8 cellular contexts compared by ENCODE assay signal in genomic region chr16:68257251-68257905, GRCh38. TPM values are rescaled to one million over a fixed set of nuclear protein-coding genes. Genes with fewer than 3 reads are reported as not detected.
DNase-seq lines count a peak whose midpoint lies in the region; ATAC-seq and TF ChIP-seq lines count a peak whose summit lies in the region.

No MANE protein-coding gene starts in this region.

- H3K36me3 ChIP-seq in GM06990 (ENCODE audit: control insufficient read depth, insufficient read depth, low read length): peaks cover 19% of the 10 kb centered on the region
- peaks cover 4% of the 10 kb centered on the region; the same call in 1 of the 2 replicates for H3K36me3 ChIP-seq in GM23248 (ENCODE audit: low read depth)
- peaks cover 0 to 46% of the 10 kb centered on the region in 2 donors for H3K36me3 ChIP-seq in vagina
- H3K36me3 ChIP-seq in ovary: no peaks in the 10 kb centered on the region

- in situ Hi-C loops in GM23248 (cut with MboI): no loop called here

- H2AFZ ChIP-seq in GM23248: no peak overlapping the region

- intact Hi-C loops in right cardiac atrium (cut with DNase I) (no loop called here), vagina (cut with DNase I) (no loop called here), posterior vena cava (cut with DNase I) (no loop called here), ovary (cut with DNase I) (no loop called here)

- H4K20me1 ChIP-seq in GM23248 (ENCODE audit: insufficient read depth): no peaks in the 10 kb centered on the region

- H3K27ac ChIP-seq in GM23248 (peak overlapping the region; percentile 75), right cardiac atrium (ENCODE audit: low read length) (peak overlapping the region; percentile 55), vagina (peak overlapping the region; percentile 15), ovary (no peak overlapping the region)

- WGBS in GM23248 (ENCODE audit: low coverage in 1 of 2, low lambda C conversion rate in 2 of 2, missing lambda C conversion rate in 2 of 2), 2 experiments: 92 to 96% methylated on average over 6 of the region's 6 CpGs
- WGBS in right cardiac atrium: 85% methylated on average over 6 of the region's 6 CpGs
- WGBS in ovary, 3 donors: 81 to 85% (median 84%) methylated on average over 6 of the region's 6 CpGs

- no peak for ATAC-seq in right cardiac atrium

- H3K27me3 ChIP-seq in GM06990 (replicated peaks; ENCODE audit: control insufficient read depth, insufficient read depth, low read length) (no peaks in the 10 kb centered on the region), GM23248 (replicated peaks; ENCODE audit: insufficient read depth) (no peaks in the 10 kb centered on the region), right cardiac atrium (ENCODE audit: control insufficient read depth, insufficient read depth) (no peaks in the 10 kb centered on the region), vagina (no peaks in the 10 kb centered on the region), ovary (no peaks in the 10 kb centered on the region)

- no peak overlapping the region for H3K4me3 ChIP-seq in GM06990 (replicated peaks; ENCODE audit: low read depth, low read length)
- H3K4me3 ChIP-seq in GM23248: no peak overlapping the region
- H3K4me3 ChIP-seq in right cardiac atrium (ENCODE audit: low read length): no peak overlapping the region
- H3K4me3 ChIP-seq in vagina: no peak overlapping the region
- H3K4me3 ChIP-seq in ovary: no peak overlapping the region

- TF ChIP-seq POLR2A in vagina (IDR thresholded peaks at IDR 0.05) (no peak), ovary (IDR thresholded peaks at IDR 0.05) (no peak)

- H3K4me1 ChIP-seq in GM23248 (ENCODE audit: insufficient read depth) (peaks cover 13% of the 10 kb centered on the region), right cardiac atrium (ENCODE audit: control insufficient read depth, insufficient read depth, low read length) (peaks cover 4% of the 10 kb centered on the region), vagina (peaks cover 18% of the 10 kb centered on the region), ovary (ENCODE audit: insufficient read depth) (no peaks in the 10 kb centered on the region)

- no peak for TF ChIP-seq EP300 in ovary (IDR thresholded peaks at IDR 0.05)

- H3F3A ChIP-seq in GM23248 (ENCODE audit: insufficient read depth): peaks cover 15% of the 10 kb centered on the region

- H3K9me3 ChIP-seq in GM23248 (ENCODE audit: low read depth): no peaks in the 10 kb centered on the region
- no peaks in the 10 kb centered on the region for H3K9me3 ChIP-seq in right cardiac atrium (ENCODE audit: control insufficient read depth, low read length)
- no peaks in the 10 kb centered on the region for H3K9me3 ChIP-seq in vagina
- no peaks in the 10 kb centered on the region for H3K9me3 ChIP-seq in ovary

- DNase-seq in GM06990 (ENCODE audit: extremely low read depth, insufficient read length) (peak; percentile 52), GM23248 (peak; percentile 29), NCI-H774 (lab: John Stamatoyannopoulos, UW) (peak; percentile 31), right cardiac atrium (peak in 1 of 3 donors; percentile 19), vagina (ENCODE audit: extremely low spot score in 2 of 2) (no peak), kidney glomerular epithelial cell (lab: John Stamatoyannopoulos, UW) (no peak), posterior vena cava (ENCODE audit: low spot score) (no peak), ovary (no peak)

- TF ChIP-seq CTCF in GM06990 (IDR thresholded peaks at IDR 0.05; ENCODE audit: insufficient read depth, low read length, poor library complexity, severe bottlenecking) (no peak), vagina (IDR thresholded peaks at IDR 0.05) (no peak), ovary (IDR thresholded peaks at IDR 0.05) (no peak)

- no peaks in the 10 kb centered on the region for H3K9me2 ChIP-seq in GM23248 (ENCODE audit: insufficient read depth)

- H3K9ac ChIP-seq in GM23248: peak overlapping the region; percentile 58

- H3K4me2 ChIP-seq in GM23248 (ENCODE audit: unreplicated experiment): peak overlapping the region; percentile 32

- H3K79me2 ChIP-seq in GM23248 (ENCODE audit: insufficient read depth): no peaks in the 10 kb centered on the region

RNA-seq across cellular contexts. Expression of gene SLC7A6, which starts 6.9 kb away (rescaled TPM):
- 20.9 and 53.7 TPM in 2 replicates for total RNA-seq in GM23248 (2014; rRNA removed; shearing (Covaris generic))
- polyA plus RNA-seq in GM23248 (2016; fragmentation: Nextera tagmentation; extraction: Ambion mirVana): 15.8 and 17.3 TPM in 2 replicates
- 10 to 100 TPM; 39.0 to 60.7 (median 51.3) TPM for total RNA-seq in right cardiac atrium
- 25.0 TPM for polyA plus RNA-seq in right cardiac atrium
- 35.1 TPM for total RNA-seq in vagina
- 10 to 100 TPM; 28.4 to 39.7 TPM for total RNA-seq in posterior vena cava
- total RNA-seq in ovary: 10 to 100 TPM in 3 of 7 donors, 1 to 10 TPM in 4; 5.5 to 14.4 (median 9.0) TPM
- 10 to 100 TPM in 1 of 2 donors, 1 to 10 TPM in 1; 3.1 to 11.5 TPM for polyA plus RNA-seq in ovary

RNA-seq across cellular contexts. Expression of gene PLA2G15, which starts 12.2 kb away (rescaled TPM):
- total RNA-seq in GM23248 (2014; rRNA removed; shearing (Covaris generic)): 36.2 and 47.6 TPM in 2 replicates
- polyA plus RNA-seq in GM23248 (2016; fragmentation: Nextera tagmentation; extraction: Ambion mirVana): 24.8 and 26.0 TPM in 2 replicates
- total RNA-seq in right cardiac atrium: 10 to 100 TPM; 20.2 to 30.8 (median 28.7) TPM
- polyA plus RNA-seq in right cardiac atrium: 18.2 TPM
- 18.2 TPM for total RNA-seq in vagina
- 10 to 100 TPM; 11.6 to 21.9 TPM for total RNA-seq in posterior vena cava
- total RNA-seq in ovary: 10 to 100 TPM in 3 of 7 donors, 1 to 10 TPM in 4; 7.7 to 18.4 (median 9.7) TPM
- polyA plus RNA-seq in ovary: 10 to 100 TPM in 1 of 2 donors, 1 to 10 TPM in 1; 7.3 to 12.4 TPM

RNA-seq across cellular contexts. Expression of gene ESRP2, which starts 21.5 kb away (rescaled TPM):
- 0.32 TPM in 1 of 2 replicates, not detected in the other for total RNA-seq in GM23248 (2014; rRNA removed; shearing (Covaris generic))
- 0.34 TPM in 1 of 2 replicates, not detected in the other for polyA plus RNA-seq in GM23248 (2016; fragmentation: Nextera tagmentation; extraction: Ambion mirVana)
- total RNA-seq in right cardiac atrium: under 1 TPM; 0.14 to 0.59 (median 0.36) TPM
- 0.16 TPM for polyA plus RNA-seq in right cardiac atrium
- total RNA-seq in vagina: 71.0 TPM
- under 1 TPM in 1 of 2 donors, not detected in 1; 0.23 TPM for total RNA-seq in posterior vena cava
- total RNA-seq in ovary: 10 to 100 TPM in 1 of 7 donors, 1 to 10 TPM in 4, under 1 TPM in 2; 0.68 to 13.8 (median 2.1) TPM
- under 1 TPM; 0.17 to 0.44 TPM for polyA plus RNA-seq in ovary

RNA-seq across cellular contexts. Expression of gene SLC7A6OS, which starts 53.4 kb away (rescaled TPM):
- 8.5 and 11.9 TPM in 2 replicates for total RNA-seq in GM23248 (2014; rRNA removed; shearing (Covaris generic))
- polyA plus RNA-seq in GM23248 (2016; fragmentation: Nextera tagmentation; extraction: Ambion mirVana) (13.4 and 15.8 TPM in 2 replicates), right cardiac atrium (7.9 TPM), ovary (10 to 100 TPM in 1 of 2 donors, 1 to 10 TPM in 1; 8.7 to 18.3 TPM)
- total RNA-seq in right cardiac atrium (10 to 100 TPM; 10.9 to 13.4 (median 11.9) TPM), vagina (15.5 TPM), posterior vena cava (10 to 100 TPM in 1 of 2 donors, 1 to 10 TPM in 1; 9.9 to 12.5 TPM), ovary (10 to 100 TPM in 6 of 7 donors, 1 to 10 TPM in 1; 8.9 to 20.7 (median 17.6) TPM)

RNA-seq across cellular contexts. Expression of gene PRMT7, which starts 53.4 kb away (rescaled TPM):
- total RNA-seq in GM23248 (2014; rRNA removed; shearing (Covaris generic)): 49.6 and 68.0 TPM in 2 replicates
- polyA plus RNA-seq in GM23248 (2016; fragmentation: Nextera tagmentation; extraction: Ambion mirVana) (24.1 and 27.2 TPM in 2 replicates), right cardiac atrium (34.5 TPM), ovary (10 to 100 TPM; 35.8 to 42.2 TPM)
- total RNA-seq in right cardiac atrium (10 to 100 TPM; 20.8 to 34.7 (median 32.2) TPM), vagina (47.9 TPM), posterior vena cava (10 to 100 TPM; 18.1 to 22.9 TPM), ovary (10 to 100 TPM; 27.8 to 43.4 (median 37.8) TPM)

Comparison
In these comparisons a context has a peak if more than half of its experiments do, and no peak if none do; other contexts are left out.
1. DNase-seq: peak in GM06990 (single experiment), GM23248 (single experiment) and NCI-H774 (single experiment); none in vagina (0 of 2), kidney glomerular epithelial cell (single experiment), posterior vena cava (single experiment) and ovary (0 of 5).
2. H3K27ac ChIP-seq: peak in GM23248 (single experiment), right cardiac atrium (single experiment) and vagina (single experiment); none in ovary (0 of 2).